21 cellular contexts compared by ENCODE assay signal in genomic region chr3:191198886-191199285, GRCh38. TPM values are rescaled to one million over a fixed set of nuclear protein-coding genes. Genes with fewer than 3 reads are reported as not detected.
DNase-seq lines count a peak whose midpoint lies in the region; ATAC-seq and TF ChIP-seq lines count a peak whose summit lies in the region.
"Had no signal": no experiment of that assay in that cellular context is flagged by ENCODE, and none has a peak within 500 bp of the region (broad histone marks: within the 10 kb centered on the region; RNA-seq: fewer than 3 reads in every experiment).

OSTN (plus strand) TSS chr3:191199241; CDS start chr3:191212533, 13,292 bp downstream.

- peak within 1 kb of the TSS; percentile 47 for H3K4me2 ChIP-seq in DOHH2 (ENCODE audit: low read length)
- H3K4me2 ChIP-seq in OCI-LY7 (ENCODE audit: low read length): peak within 1 kb of the TSS; percentile 50
- no peak within 1 kb of the TSS for H3K4me2 ChIP-seq in Karpas-422 (ENCODE audit: low read depth, low read length, poor library complexity, severe bottlenecking)
- H3K4me2 ChIP-seq: KMS-11 had no signal

- H3K36me3 ChIP-seq in DOHH2 (ENCODE audit: control insufficient read depth, low read length) (no peaks in the 10 kb centered on the region), OCI-LY7 (ENCODE audit: insufficient read depth, low read length) (no peaks in the 10 kb centered on the region), endodermal cell (ENCODE audit: control insufficient read depth, insufficient read depth, low read length) (no peaks in the 10 kb centered on the region), prostate gland (no peaks in the 10 kb centered on the region), Karpas-422 (ENCODE audit: insufficient read depth, low read length) (no peaks in the 10 kb centered on the region)
- H3K36me3 ChIP-seq: BE2C, HAP-1 had no signal

- POLR2A ChIA-PET in OCI-LY7 (lab: Charles Lee): interaction anchor here (0.5 to 2.3 kb wide), 7 partner anchors 15 to 763 kb away, joined by 3 to 6 read pairs (median 3); no protein-coding TSS in a partner anchor
- POLR2A ChIA-PET in activated CD4-positive, alpha-beta T cell treated with anti-CD3 and anti-CD28 coated beads for 36 hours (lab: Charles Lee): no interaction called here

- peaks cover 18% of the 10 kb centered on the region for H3K4me1 ChIP-seq in DOHH2 (ENCODE audit: control insufficient read depth, low read length)
- H3K4me1 ChIP-seq in OCI-LY7 (ENCODE audit: insufficient read depth, low read length, poor library complexity, severe bottlenecking): peaks cover 8% of the 10 kb centered on the region
- H3K4me1 ChIP-seq in endodermal cell (ENCODE audit: control insufficient read depth, insufficient read depth, low read length): no peaks in the 10 kb centered on the region
- H3K4me1 ChIP-seq in prostate gland (replicated peaks): no peaks in the 10 kb centered on the region
- H3K4me1 ChIP-seq in Karpas-422 (ENCODE audit: low read length): no peaks in the 10 kb centered on the region
- H3K4me1 ChIP-seq: BE2C, HAP-1 had no signal

- no TSS peak for BruUV-seq in OCI-LY7 (replicated peaks; lab: Mats Ljungman, UMichigan)

- no peaks in the 10 kb centered on the region for H4K20me1 ChIP-seq in DOHH2 (ENCODE audit: control insufficient read depth, insufficient read depth, low read depth, low read length)
- H4K20me1 ChIP-seq in OCI-LY7 (ENCODE audit: insufficient read depth, low read length): no peaks in the 10 kb centered on the region
- H4K20me1 ChIP-seq in Karpas-422 (ENCODE audit: insufficient read depth, low read depth, low read length): no peaks in the 10 kb centered on the region

- H3K9me3 Mint-ChIP-seq in endodermal cell: no peaks in the 10 kb centered on the region
- no peaks in the 10 kb centered on the region for H3K9me3 Mint-ChIP-seq in activated CD4-positive, alpha-beta T cell treated with anti-CD3 and anti-CD28 coated beads for 36 hours (ENCODE audit: low read depth)

- H3K9me3 ChIP-seq in DOHH2 (ENCODE audit: control insufficient read depth, insufficient read depth, low read length) (no peaks in the 10 kb centered on the region), OCI-LY7 (ENCODE audit: low read length) (no peaks in the 10 kb centered on the region), endodermal cell (ENCODE audit: control insufficient read depth, low read length) (no peaks in the 10 kb centered on the region), prostate gland (no peaks in the 10 kb centered on the region), Karpas-422 (ENCODE audit: low read length) (peaks cover 28% of the 10 kb centered on the region)
- H3K9me3 ChIP-seq: BE2C, HAP-1 had no signal

- WGBS in endodermal cell (ENCODE audit: insufficient coverage in 1 of 2, insufficient read length in 1 of 2), 2 experiments: 86 to 90% methylated on average over 1 to 2 of the region's 2 CpGs
- 60% methylated on average over 2 of the region's 2 CpGs for WGBS in prostate gland

- H3K27ac Mint-ChIP-seq in endodermal cell: no peak within 1 kb of the TSS
- no peak within 1 kb of the TSS for H3K27ac Mint-ChIP-seq in activated CD4-positive, alpha-beta T cell treated with anti-CD3 and anti-CD28 coated beads for 36 hours

- no peak for ATAC-seq in activated CD4-positive, alpha-beta T cell treated with anti-CD3 and anti-CD28 coated beads for 36 hours
- ATAC-seq in HG02970 (IDR thresholded peaks at IDR 0.05; ENCODE audit: low FRiP score, unreplicated experiment): no peak
- ATAC-seq: Panc1 had no signal

- H3K27ac ChIP-seq in DOHH2 (ENCODE audit: low read depth, low read length) (no peak within 1 kb of the TSS), OCI-LY7 (ENCODE audit: low read depth, low read length, poor library complexity, severe bottlenecking) (no peak within 1 kb of the TSS), endodermal cell (ENCODE audit: low read depth, low read length) (no peak within 1 kb of the TSS), prostate gland (no peak within 1 kb of the TSS), Karpas-422 (ENCODE audit: low read length) (no peak within 1 kb of the TSS)
- H3K27ac ChIP-seq: KMS-11 had no signal

- H3K4me1 Mint-ChIP-seq in endodermal cell: no peaks in the 10 kb centered on the region
- H3K4me1 Mint-ChIP-seq in activated CD4-positive, alpha-beta T cell treated with anti-CD3 and anti-CD28 coated beads for 36 hours: no peaks in the 10 kb centered on the region

- intact Hi-C loops in OCI-LY7 (cut with micrococcal nuclease; ENCODE audit: unreplicated experiment): no loop called here
- intact Hi-C loops in prostate gland (cut with DNase I): no loop called here
- intact Hi-C loops in activated CD4-positive, alpha-beta T cell treated with anti-CD3 and anti-CD28 coated beads for 36 hours (cut with DNase I, micrococcal nuclease): no loop called here

- peak; percentile 15 for DNase-seq in OCI-LY7 (ENCODE audit: low spot score)
- DNase-seq in endodermal cell: no peak
- no peak for DNase-seq in occipital lobe (lab: John Stamatoyannopoulos, UW)
- DNase-seq in prostate gland (ENCODE audit: low spot score): no peak
- no peak for DNase-seq in activated CD4-positive, alpha-beta T cell treated with anti-CD3 and anti-CD28 coated beads for 36 hours
- DNase-seq in Karpas-422: no peak
- DNase-seq: BE2C, DMS53, EL, IMR-90, NCI-H1105 treated with DMSO at 0.1 percent for 48 hours, NCI-H1694, NCI-H2081 treated with DMSO at 0.1 percent for 48 hours, NCI-H2171 treated with DMSO at 0.1 percent for 48 hours, NCI-H526, SIG-M5 had no signal

- TF ChIP-seq POLR2A in prostate gland (IDR thresholded peaks at IDR 0.05): no peak

- peak within 1 kb of the TSS; percentile 28; the same call in 1 of the 2 replicates for H3K4me3 ChIP-seq in DOHH2 (ENCODE audit: low read length)
- no peak within 1 kb of the TSS for H3K4me3 ChIP-seq in OCI-LY7 (ENCODE audit: low read depth, low read length, poor library complexity, severe bottlenecking)
- no peak within 1 kb of the TSS for H3K4me3 ChIP-seq in endodermal cell (ENCODE audit: low read length)
- H3K4me3 ChIP-seq in prostate gland: no peak within 1 kb of the TSS
- no peak within 1 kb of the TSS for H3K4me3 ChIP-seq in Karpas-422 (ENCODE audit: low read length)
- H3K4me3 ChIP-seq: HAP-1 had no signal

- H3K9ac ChIP-seq in endodermal cell (ENCODE audit: extremely low read depth, low read length, poor library complexity, severe bottlenecking) (no peak within 1 kb of the TSS), Karpas-422 (ENCODE audit: low read length) (no peak within 1 kb of the TSS)
- H3K9ac ChIP-seq: KMS-11 had no signal

- CTCF ChIA-PET in OCI-LY7 (lab: Charles Lee; ENCODE audit: unreplicated experiment): no interaction called here
- CTCF ChIA-PET in activated CD4-positive, alpha-beta T cell treated with anti-CD3 and anti-CD28 coated beads for 36 hours (lab: Charles Lee): interaction anchor here (0.5 kb wide), 1 partner anchor 15 kb away, joined by 3 read pairs; no protein-coding TSS in a partner anchor

- H3K36me3 Mint-ChIP-seq in endodermal cell (ENCODE audit: low read depth): no peaks in the 10 kb centered on the region
- no peaks in the 10 kb centered on the region for H3K36me3 Mint-ChIP-seq in activated CD4-positive, alpha-beta T cell treated with anti-CD3 and anti-CD28 coated beads for 36 hours (ENCODE audit: low read depth)

- H3K27me3 Mint-ChIP-seq in endodermal cell (ENCODE audit: insufficient read depth): no peaks in the 10 kb centered on the region
- peaks cover 6% of the 10 kb centered on the region for H3K27me3 Mint-ChIP-seq in activated CD4-positive, alpha-beta T cell treated with anti-CD3 and anti-CD28 coated beads for 36 hours

- TF ChIP-seq CTCF in DOHH2 (IDR thresholded peaks at IDR 0.05; ENCODE audit: low read depth, low read length, poor library complexity, severe bottlenecking) (no peak), OCI-LY7 (conservative IDR thresholded peaks at IDR 0.05; ENCODE audit: low read length) (no peak), endodermal cell (conservative IDR thresholded peaks at IDR 0.05) (peak; percentile 38), prostate gland (IDR thresholded peaks at IDR 0.05) (no peak)

- H2AFZ ChIP-seq in OCI-LY7 (ENCODE audit: low read length) (peak within 1 kb of the TSS; percentile 96), Karpas-422 (ENCODE audit: low read length) (no peak within 1 kb of the TSS)

- H3K27me3 ChIP-seq in DOHH2 (ENCODE audit: control insufficient read depth, low read length): no peaks in the 10 kb centered on the region
- no peaks in the 10 kb centered on the region for H3K27me3 ChIP-seq in endodermal cell (ENCODE audit: control insufficient read depth, insufficient read depth, low read length, poor library complexity, severe bottlenecking)
- no peaks in the 10 kb centered on the region for H3K27me3 ChIP-seq in prostate gland (replicated peaks; ENCODE audit: insufficient read depth)
- no peaks in the 10 kb centered on the region for H3K27me3 ChIP-seq in Karpas-422 (ENCODE audit: low read length)
- H3K27me3 ChIP-seq: BE2C had no signal

- H3F3A ChIP-seq in DOHH2 (ENCODE audit: control insufficient read depth, insufficient read depth): no peaks in the 10 kb centered on the region

- no peak within 1 kb of the TSS for H3K4me3 Mint-ChIP-seq in endodermal cell
- H3K4me3 Mint-ChIP-seq in activated CD4-positive, alpha-beta T cell treated with anti-CD3 and anti-CD28 coated beads for 36 hours: no peak within 1 kb of the TSS

- H3K79me2 ChIP-seq in DOHH2 (ENCODE audit: control insufficient read depth, low read length) (no peaks in the 10 kb centered on the region), OCI-LY7 (ENCODE audit: insufficient read depth, low read depth, low read length) (no peaks in the 10 kb centered on the region), Karpas-422 (ENCODE audit: low read length) (no peaks in the 10 kb centered on the region)

- H3K9me2 ChIP-seq in DOHH2 (replicated peaks; ENCODE audit: control insufficient read depth, low read length) (no peaks in the 10 kb centered on the region), OCI-LY7 (ENCODE audit: insufficient read depth, low read length) (no peaks in the 10 kb centered on the region), Karpas-422 (replicated peaks; ENCODE audit: insufficient read depth, low read length) (no peaks in the 10 kb centered on the region)

RNA-seq across cellular contexts. Expression of gene OSTN, which starts in this region (rescaled TPM):
- total RNA-seq in OCI-LY7 (2014; rRNA removed; shearing (Covaris generic)): not detected in 2 replicates
- total RNA-seq in OCI-LY7 (2022) (not detected in 2 replicates), endodermal cell (not detected), occipital lobe (122 TPM), prostate gland (under 1 TPM in 1 of 2 donors, not detected in 1; 0.09 TPM)
- not detected for polyA plus RNA-seq in endodermal cell (2013, experiment 1 of 2)
- 0.79 TPM for polyA plus RNA-seq in endodermal cell (2013, experiment 2 of 2)
- total RNA-seq in activated CD4-positive, alpha-beta T cell treated with anti-CD3 and anti-CD28 coated beads for 36 hours: not detected
- not detected in 2 replicates for total RNA-seq in Karpas-422 (2014; rRNA removed; shearing (Covaris generic); ENCODE audit: low replicate concordance)
- total RNA-seq: IMR-90 had no signal
- polyA plus RNA-seq: IMR-90 had no signal

Comparison
In these comparisons a context has a peak if more than half of its experiments do, and no peak if none do; other contexts are left out.
1. RNA of gene OSTN (total RNA-seq): 122 TPM in occipital lobe (single experiment); 0.09 TPM in prostate gland, not detected in endodermal cell, not detected in OCI-LY7, not detected in activated CD4-positive, alpha-beta T cell treated with anti-CD3 and anti-CD28 coated beads for 36 hours and not detected in Karpas-422; every median in the first group is over 100 times any median in the second.
2. Peak in DNase-seq and H3K4me2 ChIP-seq in OCI-LY7; RNA of the gene not detected or under 1 TPM.